8 cellular contexts compared by ENCODE assay signal in the genomic region with DNA sequence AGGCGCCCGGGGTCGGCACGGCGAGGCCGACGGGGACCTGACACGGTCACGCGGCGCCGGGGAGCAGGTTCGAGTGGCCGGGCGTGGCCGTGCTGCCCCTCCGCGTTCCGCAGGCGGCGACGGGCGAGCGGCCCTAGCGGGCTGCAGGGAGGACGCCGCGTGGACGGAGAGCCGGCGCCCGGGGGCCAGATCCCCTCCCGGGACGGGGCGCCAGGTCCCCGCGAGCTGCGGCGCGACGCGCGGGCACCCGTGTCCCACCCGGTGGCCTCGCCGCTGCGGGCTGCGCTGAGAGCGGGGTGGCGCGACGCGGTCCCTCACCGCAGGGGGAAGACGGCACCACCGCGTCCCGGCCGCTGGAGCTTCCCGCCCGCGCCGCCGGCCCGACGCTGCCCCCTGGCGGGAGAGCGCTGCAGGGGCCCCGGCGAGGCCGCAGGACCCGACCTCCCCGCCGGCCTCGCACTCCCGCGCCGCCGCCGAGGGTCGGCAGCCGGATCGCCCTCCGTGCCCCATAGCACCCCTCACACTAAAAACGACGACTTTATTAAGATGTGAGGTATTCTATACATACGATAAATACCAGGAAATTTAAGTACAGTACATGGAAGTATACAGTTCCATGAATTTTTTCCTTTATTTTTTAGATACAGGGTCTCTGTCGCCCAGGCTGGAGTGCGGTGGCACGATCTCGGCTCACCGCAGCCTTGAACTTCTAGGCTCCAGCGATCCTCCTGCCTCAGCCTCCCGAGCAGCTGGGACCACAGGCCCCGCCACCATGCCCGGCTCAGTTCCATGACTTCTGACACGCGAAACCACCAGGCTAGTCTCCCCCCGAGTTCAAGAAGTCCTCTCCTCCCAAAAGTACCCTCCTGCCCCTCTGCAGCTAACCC. TPM values are rescaled to one million over a fixed set of nuclear protein-coding genes. Genes with fewer than 3 reads are reported as not detected.
DNase-seq lines count a peak whose midpoint lies in the region; ATAC-seq and TF ChIP-seq lines count a peak whose summit lies in the region.

No MANE protein-coding gene starts in this region.

- peak overlapping the region; percentile 63 to 88 (median 82) for H3K4me3 Mint-ChIP-seq in naive thymus-derived CD4-positive, alpha-beta T cell

- no peaks in the 10 kb centered on the region for H3K9me3 Mint-ChIP-seq in naive thymus-derived CD4-positive, alpha-beta T cell

- intact Hi-C loops in esophagus squamous epithelium (cut with DNase I), result loop anchor here (10.0 kb wide), 1 partner anchor 135 kb away; no protein-coding TSS in a partner anchor
- intact Hi-C loops in naive thymus-derived CD4-positive, alpha-beta T cell (cut with micrococcal nuclease), result loop anchor here (1.0 to 5.0 kb wide), 8 partner anchors 28 to 717 kb away; a partner anchor contains a TSS

- peaks cover 0 to 19% (median 0%) of the 10 kb centered on the region in 3 donors for H3K36me3 ChIP-seq in esophagus squamous epithelium
- H3K36me3 ChIP-seq in naive thymus-derived CD4-positive, alpha-beta T cell (ENCODE audit: control insufficient read depth in 2 of 3, insufficient read depth in 3 of 3, low read length in 3 of 3), result no peaks in the 10 kb centered on the region

- peak overlapping the region in 3 of 9 donors; percentile 32 to 53 (median 44) for H3K27ac Mint-ChIP-seq in naive thymus-derived CD4-positive, alpha-beta T cell

- POLR2A ChIA-PET in naive thymus-derived CD4-positive, alpha-beta T cell (lab: Charles Lee), result interaction anchor here (1.7 kb wide), 1 partner anchor 27 kb away, joined by 9 read pairs; a partner anchor contains a TSS

- peak overlapping the region; percentile 80 to 89 (median 88) for H3K27ac ChIP-seq in esophagus squamous epithelium
- H3K27ac ChIP-seq in naive thymus-derived CD4-positive, alpha-beta T cell (ENCODE audit: low read depth, low read length), result no peak overlapping the region

- CTCF ChIA-PET in naive thymus-derived CD4-positive, alpha-beta T cell (lab: Charles Lee), result interaction anchor here (0.6 to 1.5 kb wide), 7 partner anchors 29 to 432 kb away, joined by 3 to 16 read pairs (median 4); no protein-coding TSS in a partner anchor

- peaks cover 0 to 14% (median 6%) of the 10 kb centered on the region in 7 donors for H3K4me1 Mint-ChIP-seq in naive thymus-derived CD4-positive, alpha-beta T cell

- no peaks in the 10 kb centered on the region for H3K27me3 ChIP-seq in esophagus squamous epithelium
- H3K27me3 ChIP-seq in naive thymus-derived CD4-positive, alpha-beta T cell (ENCODE audit: control insufficient read depth in 2 of 2, insufficient read depth in 2 of 2, low read length in 2 of 2), result no peaks in the 10 kb centered on the region

- no peaks in the 10 kb centered on the region for H3K9me3 ChIP-seq in esophagus squamous epithelium
- H3K9me3 ChIP-seq in naive thymus-derived CD4-positive, alpha-beta T cell (ENCODE audit: control insufficient read depth in 2 of 3, low read length in 3 of 3), result no peaks in the 10 kb centered on the region

- peaks cover 0 to 12% (median 4%) of the 10 kb centered on the region in 5 donors for H3K27me3 Mint-ChIP-seq in naive thymus-derived CD4-positive, alpha-beta T cell

- WGBS in esophagus squamous epithelium, 2 donors, result 34 to 39% methylated on average over 17 to 27 of the region's 100 CpGs

- TF ChIP-seq POLR2A in esophagus squamous epithelium (IDR thresholded peaks at IDR 0.05), result no peak

- peak; percentile 49 to 96 (median 90) for TF ChIP-seq CTCF in esophagus squamous epithelium (IDR thresholded peaks at IDR 0.05)

- H3K36me3 Mint-ChIP-seq in naive thymus-derived CD4-positive, alpha-beta T cell, result peaks cover 0 to 14% (median 0%) of the 10 kb centered on the region in 5 donors

- DNase-seq in AG20443 (ENCODE audit: low spot score) (peak; percentile 94), NOMO-1 treated with DMSO at 0.1 percent for 48 hours (lab: John Stamatoyannopoulos, UW; ENCODE audit: unreplicated experiment) (peak; percentile 58), activated T-cell treated with anti-CD3 and anti-CD28 coated beads for 24 hours (ENCODE audit: low read depth) (peak; percentile 58), esophagus squamous epithelium (lab: John Stamatoyannopoulos, UW) (no peak)
- DNase-seq in naive thymus-derived CD4-positive, alpha-beta T cell, result peak; percentile 43 to 89 (median 66)
- DNase-seq in stimulated activated naive CD8-positive, alpha-beta T cell treated with anti-CD3 and anti-CD28 coated beads, Interleukin-15, Interleukin-2, amounts not matched to agents 100 U/mL and 50 U/mL, for 24 hours, result peak; percentile 83

- peaks cover 4 to 18% (median 10%) of the 10 kb centered on the region in 3 donors for H3K4me1 ChIP-seq in esophagus squamous epithelium
- no peaks in the 10 kb centered on the region for H3K4me1 ChIP-seq in naive thymus-derived CD4-positive, alpha-beta T cell (ENCODE audit: control insufficient read depth in 2 of 2, insufficient read depth in 2 of 2, low read length in 2 of 2)

- peak overlapping the region; percentile 74 to 96 (median 86) for H3K4me3 ChIP-seq in esophagus squamous epithelium
- H3K4me3 ChIP-seq in naive thymus-derived CD4-positive, alpha-beta T cell (ENCODE audit: low read length), result peak overlapping the region; percentile 48

- peak; percentile 57 for ATAC-seq in GM19023 (IDR thresholded peaks at IDR 0.05; ENCODE audit: unreplicated experiment)
- ATAC-seq in HG03280 (IDR thresholded peaks at IDR 0.05; ENCODE audit: unreplicated experiment), result peak; percentile 57
- ATAC-seq in naive thymus-derived CD4-positive, alpha-beta T cell, result peak; percentile 88
- ATAC-seq in stimulated activated naive CD8-positive, alpha-beta T cell treated with anti-CD3 and anti-CD28 coated beads, Interleukin-15, Interleukin-2, amounts not matched to agents 100 U/mL and 50 U/mL, for 24 hours, result peak; percentile 73

RNA-seq across cellular contexts. Expression of a gene that starts 1.3 kb away (rescaled TPM):
- total RNA-seq in esophagus squamous epithelium, result 1 to 10 TPM; 3.4 to 8.8 (median 5.4) TPM
- 1 to 10 TPM in 2 of 5 experiments, under 1 TPM in 2, not detected in 1; 0.22 to 2.7 (median 1.6) TPM for total RNA-seq in naive thymus-derived CD4-positive, alpha-beta T cell
- polyA plus RNA-seq in naive thymus-derived CD4-positive, alpha-beta T cell, result under 1 TPM; 0.20 to 0.65 TPM

RNA-seq across cellular contexts. Expression of a gene that starts 27.6 kb away (rescaled TPM):
- total RNA-seq in esophagus squamous epithelium, result 10 to 100 TPM; 21.1 to 47.0 (median 33.5) TPM
- 10 to 100 TPM; 42.9 to 77.3 (median 67.5) TPM for total RNA-seq in naive thymus-derived CD4-positive, alpha-beta T cell
- polyA plus RNA-seq in naive thymus-derived CD4-positive, alpha-beta T cell, result 10 to 100 TPM; 74.3 to 96.9 TPM

RNA-seq across cellular contexts. Expression of a gene that starts 59.7 kb away (rescaled TPM):
- total RNA-seq in esophagus squamous epithelium, result 1 to 10 TPM; 3.2 to 5.9 (median 3.9) TPM
- 1 to 10 TPM in 3 of 5 experiments, under 1 TPM in 2; 0.51 to 7.6 (median 2.7) TPM for total RNA-seq in naive thymus-derived CD4-positive, alpha-beta T cell
- polyA plus RNA-seq in naive thymus-derived CD4-positive, alpha-beta T cell, result under 1 TPM in 1 of 2 donors, not detected in 1; 0.09 TPM
